In the genomic region with DNA sequence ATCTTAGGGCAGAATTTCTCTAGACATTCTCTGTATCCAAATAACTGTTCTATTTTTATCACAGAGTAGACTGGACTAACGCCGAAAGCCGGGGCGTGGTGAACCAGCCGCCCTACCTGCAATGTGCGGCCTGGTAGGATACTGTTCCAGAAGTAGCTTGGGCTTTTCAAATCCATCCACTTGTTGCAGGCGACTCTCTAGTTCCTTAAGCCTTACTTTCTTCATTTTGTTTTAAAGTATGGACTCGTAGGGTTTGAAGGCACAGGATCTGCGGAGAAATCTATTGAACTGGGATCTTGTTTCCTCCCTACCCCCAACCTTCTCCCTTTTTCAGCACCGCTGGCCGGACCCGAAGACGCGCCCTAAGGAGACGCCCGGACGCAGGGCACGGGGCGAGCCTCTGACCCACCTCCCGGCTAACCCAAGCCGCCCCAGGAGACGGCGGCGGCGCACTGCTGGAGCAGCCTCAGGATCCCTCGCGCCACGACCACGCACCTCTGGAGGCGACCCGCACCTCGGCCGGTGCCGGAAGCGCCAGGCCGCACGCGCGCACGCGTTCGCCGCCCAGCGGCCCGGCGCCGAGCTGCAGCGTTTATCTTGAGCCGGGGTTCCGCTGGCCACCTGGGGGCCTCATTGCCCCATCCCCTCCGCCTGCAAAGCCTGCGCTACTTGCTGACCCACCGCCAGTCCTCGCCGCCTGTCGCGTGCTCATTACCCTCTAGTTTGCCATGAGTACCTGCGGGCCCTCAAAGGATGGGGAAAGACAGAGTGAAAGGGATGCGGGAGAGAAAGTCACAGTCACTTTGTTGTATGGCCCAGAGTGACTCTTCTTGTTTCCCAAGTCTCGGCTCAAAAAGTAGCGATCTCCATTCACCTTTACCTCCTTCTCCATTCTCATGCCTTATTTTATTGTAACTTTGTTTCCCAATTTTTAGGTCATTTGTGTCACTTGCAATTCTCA, we compare ENCODE assay signal across 8 cellular contexts. TPM values are rescaled to one million over a fixed set of nuclear protein-coding genes. Genes with fewer than 3 reads are reported as not detected.
DNase-seq lines count a peak whose midpoint lies in the region; ATAC-seq and TF ChIP-seq lines count a peak whose summit lies in the region.

METTL5 (minus strand) TSS at position 533 of the 961 bp plus-strand sequence; CDS start at position 225, 308 bp downstream.

- TF ChIP-seq CTCF in GM12875 (IDR thresholded peaks at IDR 0.05; ENCODE audit: borderline replicate concordance, insufficient read depth, low read depth, low read length), result peak; percentile 100

- DNase-seq in NCI-H128 (lab: John Stamatoyannopoulos, UW; ENCODE audit: unreplicated experiment), result peak; percentile 17
- DNase-seq in amniotic epithelial cell (ENCODE audit: low read depth), result peak; percentile 64
- DNase-seq in left cardiac atrium, result peak; percentile 87
- DNase-seq in posterior vena cava (ENCODE audit: low spot score), result peak; percentile 95
- DNase-seq in ureter (ENCODE audit: low spot score), result peak; percentile 83

- H3K4me3 ChIP-seq in GM12875 (ENCODE audit: low read depth, low read length), result peak within 1 kb of the TSS; percentile 62

- intact Hi-C loops in T-helper 1 cell treated with Interleukin-12 subunit alpha and Interleukin-12 subunit beta and Interleukin-4 antibody, amounts not matched to agents 30 ng/mL and 1 ng/mL, for 36 hours (cut with micrococcal nuclease), result loop anchor here (1.0 to 10.0 kb wide), 12 partner anchors 8 to 1610 kb away; partner anchors contain the start of genes BBS5, DCAF17, FASTKD1 and METTL8
- intact Hi-C loops in left cardiac atrium (cut with DNase I) (loop anchor here (2.0 to 5.0 kb wide), 3 partner anchors 53 to 104 kb away; no protein-coding TSS in a partner anchor), posterior vena cava (cut with DNase I) (loop anchor here in 1 of 2 donors (10.0 kb wide), 1 partner anchor 90 kb away; no protein-coding TSS in a partner anchor)

- ATAC-seq in HG02759 (IDR thresholded peaks at IDR 0.05; ENCODE audit: unreplicated experiment) (peak; percentile 70), left cardiac atrium (peak; percentile 69 to 75)

RNA-seq across cellular contexts. Expression of gene METTL5, which starts in this region (rescaled TPM):
- total RNA-seq in T-helper 1 cell treated with Interleukin-12 subunit alpha and Interleukin-12 subunit beta and Interleukin-4 antibody, amounts not matched to agents 30 ng/mL and 1 ng/mL, for 36 hours, result 52.1 and 56.1 TPM in 2 replicates
- total RNA-seq in left cardiac atrium (10 to 100 TPM; 51.5 to 55.2 TPM), posterior vena cava (10 to 100 TPM; 57.3 to 76.8 TPM), ureter (54.8 TPM)

Comparison
In these comparisons a context has a peak if more than half of its experiments do, and no peak if none do; other contexts are left out.
1. Peak in every context shown above with its lines: DNase-seq, ATAC-seq and H3K4me3 ChIP-seq.
2. DNase-seq: peak in every context shown above with its lines; median percentile 95 in posterior vena cava; 87 in left cardiac atrium; 83 in ureter; 64 in amniotic epithelial cell; 17 in NCI-H128.